Comparison of ENCODE assay signal across 18 cellular contexts in genomic region chr13:21639604-21640003, GRCh38. TPM values are rescaled to one million over a fixed set of nuclear protein-coding genes. Genes with fewer than 3 reads are reported as not detected.
DNase-seq lines count a peak whose midpoint lies in the region; ATAC-seq and TF ChIP-seq lines count a peak whose summit lies in the region.
"Had no signal": no experiment of that assay in that cellular context is flagged by ENCODE, and none has a peak within 500 bp of the region (broad histone marks: within the 10 kb centered on the region; RNA-seq: fewer than 3 reads in every experiment).

No MANE protein-coding gene starts in this region.

- no peak overlapping the region for H4K91ac ChIP-seq in H9 (ENCODE audit: insufficient read length, low read depth, low read length)

- H2BK20ac ChIP-seq in H9 (ENCODE audit: low read depth, low read length, poor library complexity, severe bottlenecking) = no peak overlapping the region

- no peak for TF ChIP-seq CTCF in neural cell (IDR thresholded peaks at IDR 0.05; ENCODE audit: poor library complexity, severe bottlenecking)
- TF ChIP-seq CTCF in H9 (conservative IDR thresholded peaks at IDR 0.05) = no peak

- H2BK12ac ChIP-seq in H9 (ENCODE audit: insufficient read length, low read depth, low read length) = no peak overlapping the region

- H3K9me2 ChIP-seq in neural cell (ENCODE audit: insufficient read depth, low read length) = no peaks in the 10 kb centered on the region

- no CpG with 5 or more reads among the region's 4 CpGs for WGBS in H9 (ENCODE audit: extremely low coverage, insufficient read length, low lambda C conversion rate)

- H3K27ac ChIP-seq in neural cell (ENCODE audit: low read length) (no peak overlapping the region), H9 (ENCODE audit: insufficient read length, low read depth, low read length) (no peak overlapping the region)
- H3K27ac ChIP-seq: PC-9 had no signal

- no peaks in the 10 kb centered on the region for H3K9me3 Mint-ChIP-seq in H9
- H3K9me3 Mint-ChIP-seq: T-helper 2 cell treated with Interferon-gamma antibody and Interleukin-4, amounts not matched to agents 5 μg/mL and 100 μg/mL, for 36 hours had no signal

- H3K9me3 ChIP-seq in neural cell (ENCODE audit: low read length) (no peaks in the 10 kb centered on the region), H9 (ENCODE audit: control insufficient read depth, low read depth, low read length) (no peaks in the 10 kb centered on the region)
- H3K9me3 ChIP-seq: HAP-1, MG63 had no signal

- no peak overlapping the region for H3K56ac ChIP-seq in H9 (ENCODE audit: insufficient read length, low read depth, low read length)

- H3K18ac ChIP-seq in H9 (ENCODE audit: insufficient read length, low read depth, low read length) = no peak overlapping the region

- H3K4me1 Mint-ChIP-seq in H9 = no peaks in the 10 kb centered on the region; a peak in 1 of 4 replicates

- H3K14ac ChIP-seq in H9 (ENCODE audit: insufficient read depth, low read length) = no peak overlapping the region

- H2BK120ac ChIP-seq in H9 (ENCODE audit: low read depth, low read length, poor library complexity, severe bottlenecking) = no peak overlapping the region

- no peak for TF ChIP-seq EP300 in neural cell (conservative IDR thresholded peaks at IDR 0.05; ENCODE audit: poor library complexity, severe bottlenecking)

- no peaks in the 10 kb centered on the region for H3K79me2 ChIP-seq in neural cell (replicated peaks; ENCODE audit: insufficient read depth, low read length)
- no peaks in the 10 kb centered on the region; the same call in 1 of the 2 replicates for H3K79me2 ChIP-seq in H9 (ENCODE audit: insufficient read depth, low read length)

- no peak overlapping the region for H3K23ac ChIP-seq in H9 (ENCODE audit: insufficient read length, low read depth, low read length)

- no peaks in the 10 kb centered on the region for H3K79me1 ChIP-seq in H9 (ENCODE audit: insufficient read depth, low read depth, low read length, poor library complexity, severe bottlenecking)

- no peak for TF ChIP-seq RAD21 in neural cell (conservative IDR thresholded peaks at IDR 0.05)

- no peak overlapping the region for H2AK5ac ChIP-seq in H9 (ENCODE audit: insufficient read length, low read length)

- H3K4me1 ChIP-seq in H9 (ENCODE audit: insufficient read depth, low read length) = no peaks in the 10 kb centered on the region; the same call in 1 of the 2 replicates
- H3K4me1 ChIP-seq: HAP-1 had no signal

- H3K4me3 Mint-ChIP-seq in H9 = no peak overlapping the region
- H3K4me3 Mint-ChIP-seq: CD14-positive monocyte; T-helper 2 cell treated with Interferon-gamma antibody and Interleukin-4, amounts not matched to agents 5 μg/mL and 100 μg/mL, for 36 hours had no signal

- H4K20me1 ChIP-seq in neural cell (ENCODE audit: insufficient read depth) = no peaks in the 10 kb centered on the region
- H4K20me1 ChIP-seq in H9 (ENCODE audit: control insufficient read depth, insufficient read depth, insufficient read length) = no peaks in the 10 kb centered on the region

- no peaks in the 10 kb centered on the region for H3K23me2 ChIP-seq in H9 (ENCODE audit: insufficient read length, low read depth, low read length, poor library complexity, severe bottlenecking)

- H3K4ac ChIP-seq in H9 (ENCODE audit: low read depth, low read length) = no peak overlapping the region

- H3T11ph ChIP-seq in H9 (ENCODE audit: low read length) = no peak overlapping the region

- no peak overlapping the region for H2BK5ac ChIP-seq in H9 (ENCODE audit: insufficient read length, low read length)

- no peaks in the 10 kb centered on the region for H3K36me3 ChIP-seq in neural cell (ENCODE audit: insufficient read depth, low read length)
- H3K36me3 ChIP-seq: HAP-1, MG63 had no signal

- H3K27me3 Mint-ChIP-seq in H9 (ENCODE audit: low read depth) = no peaks in the 10 kb centered on the region; the same call in none of the 2 replicates

- no peak overlapping the region for H3K4me2 ChIP-seq in neural cell (ENCODE audit: low read length)
- H3K4me2 ChIP-seq in H9 (ENCODE audit: insufficient read depth, insufficient read length, low read length) = no peak overlapping the region
- H3K4me2 ChIP-seq: PC-9 had no signal

- H3K27me3 ChIP-seq in neural cell (ENCODE audit: insufficient read depth, low read depth, low read length) (no peaks in the 10 kb centered on the region), H9 (ENCODE audit: insufficient read depth, low read length) (no peaks in the 10 kb centered on the region)
- H3K27me3 ChIP-seq: MG63 had no signal

- intact Hi-C loops in Right ventricle myocardium superior (cut with DNase I) = loop anchor here (10.0 kb wide), 1 partner anchor 1115 kb away; no protein-coding TSS in a partner anchor

- DNase-seq in NCI-H187 treated with DMSO at 0.1 percent for 48 hours (lab: John Stamatoyannopoulos, UW) = peak; percentile 21
- no peak for DNase-seq in NCI-H187 (lab: John Stamatoyannopoulos, UW)
- peak; percentile 68 for DNase-seq in NCI-H1105 (lab: John Stamatoyannopoulos, UW)
- peak; percentile 94 for DNase-seq in NCI-H69 (lab: John Stamatoyannopoulos, UW)
- no peak for DNase-seq in H9
- no peak for DNase-seq in NCI-H226
- DNase-seq in Right ventricle myocardium superior = no peak
- DNase-seq: DMS 273 treated with DMSO at 0.1 percent for 48 hours, IMR-90, Karpas-422, MG63, NCI-H526, PC-9 had no signal

- H3K9ac ChIP-seq in neural cell (ENCODE audit: low read length) (no peak overlapping the region), H9 (ENCODE audit: extremely low read depth, insufficient read length, low read length) (no peak overlapping the region)

- no peak overlapping the region for H3K27ac Mint-ChIP-seq in H9
- H3K27ac Mint-ChIP-seq: CD14-positive monocyte; T-helper 2 cell treated with Interferon-gamma antibody and Interleukin-4, amounts not matched to agents 5 μg/mL and 100 μg/mL, for 36 hours had no signal

- no peaks in the 10 kb centered on the region for H3K36me3 Mint-ChIP-seq in H9 (ENCODE audit: insufficient read depth in 1 of 3, low read depth in 3 of 3)
- H3K36me3 Mint-ChIP-seq: CD14-positive monocyte had no signal

- H2AFZ ChIP-seq in neural cell (ENCODE audit: low read depth, low read length) = no peak overlapping the region
- no peak overlapping the region for H2AFZ ChIP-seq in H9 (ENCODE audit: low read length)
- H2AFZ ChIP-seq: PC-9 had no signal

- peaks cover 4% of the 10 kb centered on the region for H3F3A ChIP-seq in neural cell (ENCODE audit: insufficient read depth, low read length, poor library complexity, severe bottlenecking)

- H4K8ac ChIP-seq in H9 (replicated peaks; ENCODE audit: insufficient read length, low read depth, low read length) = no peak overlapping the region

- no peak for ATAC-seq in Right ventricle myocardium superior (ENCODE audit: poor library complexity)

- no peak overlapping the region for H2BK15ac ChIP-seq in H9 (ENCODE audit: low read depth, low read length)

- no peak overlapping the region for H3K4me3 ChIP-seq in neural cell (ENCODE audit: low read length)
- H3K4me3 ChIP-seq: HAP-1, MG63, PC-9 had no signal

- no peak overlapping the region for H4K5ac ChIP-seq in H9 (ENCODE audit: insufficient read length, low read depth, low read length)

TF ChIP-seq in neural cell, 6 proteins besides CTCF, POLR2A, EP300 and RAD21:
- TF ChIP-seq POLR2AphosphoS5 (IDR thresholded peaks at IDR 0.05) = peak; percentile 27
- no peak for TF ChIP-seq SMC3 (conservative IDR thresholded peaks at IDR 0.05; ENCODE audit: poor library complexity)

RNA-seq across cellular contexts. Expression of gene FGF9, which starts 31.3 kb away (rescaled TPM):
- 27.2 and 29.4 TPM in 2 replicates for polyA plus RNA-seq in neural cell
- polyA minus RNA-seq in neural cell = 16.3 and 17.8 TPM in 2 replicates
- total RNA-seq in H9 (2021) (0.20 and 0.22 TPM in 2 replicates), Right ventricle myocardium superior (9.5 TPM)
- total RNA-seq: A172, PC-9 had no signal

RNA-seq across cellular contexts. Expression of gene MICU2, which starts 35.6 kb away (rescaled TPM):
- 223 TPM in 2 replicates for polyA plus RNA-seq in neural cell
- polyA minus RNA-seq in neural cell = 179 and 195 TPM in 2 replicates
- total RNA-seq in H9 (2021) = 38.2 and 38.4 TPM in 2 replicates
- total RNA-seq in Right ventricle myocardium superior = 58.6 TPM

Comparison
In these comparisons a context has a peak if more than half of its experiments do, and no peak if none do; other contexts are left out.
1. DNase-seq: peak in NCI-H187 treated with DMSO at 0.1 percent for 48 hours (single experiment), NCI-H1105 (single experiment) and NCI-H69 (single experiment); none in NCI-H187 (0 of 2), H9 (single experiment), NCI-H226 (single experiment) and Right ventricle myocardium superior (single experiment).